24 cellular contexts compared by ENCODE assay signal in genomic region chr5:34536699-34537098, GRCh38.
"Had no signal": no experiment of that assay in that cellular context is flagged by ENCODE, and none has a peak within 500 bp of the region (broad histone marks: within the 10 kb centered on the region; RNA-seq: fewer than 3 reads in every experiment).

No MANE protein-coding gene starts in this region.

- H3K9ac ChIP-seq: neural progenitor cell had no signal

- H2AFZ ChIP-seq: neural progenitor cell had no signal

- H3K27me3 Mint-ChIP-seq: progenitor cell of endocrine pancreas had no signal

- H3K27ac Mint-ChIP-seq: mesothelial cell of epicardium; naive B cell; natural killer cell; nephron progenitor cell; neural progenitor cell; stimulated activated naive B cell treated with anti-CD40 and anti-IgM and Interleukin-4, amounts not matched to agents 10 μg/mL and 1 μg/mL and 100 μg/mL, for 72 hours had no signal

- H3K4me1 ChIP-seq: left ventricle myocardium inferior, right atrium auricular region, right lobe of liver, suprapubic skin had no signal

- H3K4me3 ChIP-seq: left ventricle myocardium inferior, lung, neural progenitor cell, ovary, right atrium auricular region, right lobe of liver, suprapubic skin, thoracic aorta, tibial artery, upper lobe of right lung had no signal

- H3K4me2 ChIP-seq: neural progenitor cell had no signal

- DNase-seq: islet precursor cell; left ventricle myocardium inferior; mesendoderm; naive B cell; natural killer cell; nephron progenitor cell; occipital lobe; ovary; right lobe of liver; stimulated activated CD4-positive, alpha-beta T cell treated with anti-CD3 and anti-CD28 coated beads, Interleukin-12 subunit alpha, Interleukin-12 subunit beta, amount 100 ng/mL, for 4 hours; stimulated activated CD4-positive, alpha-beta T cell treated with anti-CD3 and anti-CD28 coated beads, Interleukin-4, amount 100 ng/mL, for 1 hour; stimulated activated naive B cell treated with anti-CD40 and anti-IgM and Interleukin-4, amounts not matched to agents 10 μg/mL and 1 μg/mL and 100 μg/mL, for 72 hours; tibial artery; trophoblast cell; upper lobe of right lung had no signal

- H3K9me3 ChIP-seq: left ventricle myocardium inferior, neutrophil, ovary, right atrium auricular region, right lobe of liver, suprapubic skin, thoracic aorta, tibial artery, upper lobe of right lung had no signal

- H3K4me1 Mint-ChIP-seq: naive B cell, natural killer cell, neural progenitor cell had no signal

- H3K36me3 Mint-ChIP-seq: mesothelial cell of epicardium; naive B cell; natural killer cell; neural progenitor cell; stimulated activated naive B cell treated with anti-CD40 and anti-IgM and Interleukin-4, amounts not matched to agents 10 μg/mL and 1 μg/mL and 100 μg/mL, for 72 hours had no signal

- H3K4me3 Mint-ChIP-seq: mesothelial cell of epicardium; naive B cell; natural killer cell; nephron progenitor cell; neural progenitor cell; stimulated activated naive B cell treated with anti-CD40 and anti-IgM and Interleukin-4, amounts not matched to agents 10 μg/mL and 1 μg/mL and 100 μg/mL, for 72 hours had no signal

- H3K9me3 Mint-ChIP-seq: mesothelial cell of epicardium; natural killer cell; nephron progenitor cell; neural progenitor cell; stimulated activated naive CD8-positive, alpha-beta T cell treated with anti-CD3 and anti-CD28 coated beads, Interleukin-15, Interleukin-2, amounts not matched to agents 100 ng/mL and 50 ng/mL, for 24 hours had no signal

- ATAC-seq: natural killer cell, right lobe of liver, upper lobe of right lung had no signal

- H3K36me3 ChIP-seq: left ventricle myocardium inferior, neural progenitor cell, neutrophil, ovary, right atrium auricular region, right lobe of liver, suprapubic skin, thoracic aorta, tibial artery, upper lobe of right lung had no signal

- H3K27ac ChIP-seq: left ventricle myocardium inferior, neural progenitor cell, neutrophil, ovary, right atrium auricular region, right lobe of liver, suprapubic skin, tibial artery, upper lobe of right lung had no signal

- H3K27me3 ChIP-seq: neural progenitor cell, neutrophil, ovary, right atrium auricular region, right lobe of liver, tibial artery, upper lobe of right lung had no signal
